ENCODE assay signal across 16 cellular contexts in genomic region chr21:15135867-15136629, GRCh38.
DNase-seq lines count a peak whose midpoint lies in the region; ATAC-seq and TF ChIP-seq lines count a peak whose summit lies in the region.
"Had no signal": no experiment of that assay in that cellular context is flagged by ENCODE, and none has a peak within 500 bp of the region (broad histone marks: within the 10 kb centered on the region; RNA-seq: fewer than 3 reads in every experiment).

No MANE protein-coding gene starts in this region.

- H3K4me3 ChIP-seq in PC-3 (ENCODE audit: low read length) (no peak overlapping the region), epithelial cell of esophagus (ENCODE audit: low read length) (no peak overlapping the region)
- H3K4me3 ChIP-seq: GM23338 had no signal

- POLR2A ChIA-PET in PC-3 (lab: Charles Lee; ENCODE audit: unreplicated experiment), result no interaction called here

- H2AFZ ChIP-seq in PC-3 (ENCODE audit: low read length), result no peak overlapping the region
- H2AFZ ChIP-seq: GM23338 had no signal

- H3K36me3 ChIP-seq in PC-3 (ENCODE audit: low read depth, low read length), result no peaks in the 10 kb centered on the region
- H3K36me3 ChIP-seq: BE2C had no signal

- H3F3A ChIP-seq in PC-3 (ENCODE audit: low read length, unreplicated experiment), result no peaks in the 10 kb centered on the region

- H3K9me2 ChIP-seq in PC-3 (replicated peaks; ENCODE audit: low read length), result no peaks in the 10 kb centered on the region

- no peak for TF ChIP-seq CTCF in PC-3 (conservative IDR thresholded peaks at IDR 0.05; ENCODE audit: low read depth, low read length)
- no peak for TF ChIP-seq CTCF in epithelial cell of esophagus (IDR thresholded peaks at IDR 0.05; ENCODE audit: insufficient read depth, low read depth, low read length, missing control alignments)

- H3K27ac ChIP-seq in PC-3 (ENCODE audit: low read length), result no peak overlapping the region

- intact Hi-C loops in PC-3 (cut with micrococcal nuclease), result no loop called here

- CTCF ChIA-PET in PC-3 (lab: Charles Lee), result no interaction called here

- H4K20me1 ChIP-seq in PC-3 (ENCODE audit: low read length), result no peaks in the 10 kb centered on the region

- no peaks in the 10 kb centered on the region for H3K79me2 ChIP-seq in PC-3 (ENCODE audit: low read length)

- ATAC-seq in PC-3, result peak; percentile 55
- no peak for ATAC-seq in HG03460 (IDR thresholded peaks at IDR 0.05; ENCODE audit: unreplicated experiment)
- ATAC-seq: GM23338 had no signal

- DNase-seq in COLO829 (ENCODE audit: low spot score) (peak; percentile 24), PC-3 (peak; percentile 16), epithelial cell of esophagus (ENCODE audit: low read depth) (peak; percentile 38), renal cortical epithelial cell (ENCODE audit: low read depth) (peak; percentile 25), iPS-NIHi11 (ENCODE audit: low spot score) (no peak), NCI-H1048 (lab: John Stamatoyannopoulos, UW) (no peak)
- DNase-seq: ACHN; BE2C; C1 segment of cervical spinal cord; Caco-2; CD4-positive, CD25-positive, alpha-beta regulatory T cell; CD8-positive, alpha-beta memory T cell; GDM1; HCEC 1CT had no signal

- no peaks in the 10 kb centered on the region for H3K27me3 ChIP-seq in PC-3 (ENCODE audit: low read length)
- H3K27me3 ChIP-seq: BE2C had no signal

- no peaks in the 10 kb centered on the region for H3K9me3 ChIP-seq in PC-3 (ENCODE audit: low read length)
- H3K9me3 ChIP-seq: BE2C had no signal

- BruUV-seq in PC-3 (replicated peaks; lab: Mats Ljungman, UMichigan), result no TSS peak

- H3K4me1 ChIP-seq in PC-3 (ENCODE audit: insufficient read depth, low read length), result peaks cover 7% of the 10 kb centered on the region

- no peak overlapping the region for H3K9ac ChIP-seq in PC-3 (ENCODE audit: low read length)

- no peak overlapping the region for H3K4me2 ChIP-seq in PC-3 (ENCODE audit: low read length)
- H3K4me2 ChIP-seq: GM23338 had no signal

Comparison
In these comparisons a context has a peak if more than half of its experiments do, and no peak if none do; other contexts are left out.
1. DNase-seq: peak in COLO829 (single experiment), PC-3 (single experiment), epithelial cell of esophagus (single experiment) and renal cortical epithelial cell (single experiment); none in iPS-NIHi11 (single experiment) and NCI-H1048 (single experiment).